18 cellular contexts compared by ENCODE assay signal in genomic region chrX:71629467-71629866, GRCh38. TPM values are rescaled to one million over a fixed set of nuclear protein-coding genes. Genes with fewer than 3 reads are reported as not detected.
DNase-seq lines count a peak whose midpoint lies in the region; ATAC-seq, FAIRE-seq and TF ChIP-seq lines count a peak whose summit lies in the region.
"Had no signal": no experiment of that assay in that cellular context is flagged by ENCODE, and none has a peak within 500 bp of the region (broad histone marks: within the 10 kb centered on the region; RNA-seq: fewer than 3 reads in every experiment).

No MANE protein-coding gene starts in this region.

- H3K9ac ChIP-seq in GM12878 (ENCODE audit: control insufficient read depth, insufficient read depth, low read length), result peak overlapping the region; percentile 36; the same call in 1 of the 2 replicates

- DNase-seq in GM12878 (ENCODE audit: low read depth, low spot score) (no peak), caudate nucleus (lab: John Stamatoyannopoulos, UW) (no peak)
- DNase-seq in stimulated activated CD4-positive, alpha-beta T cell treated with anti-CD3 and anti-CD28 coated beads, Interleukin-2, amount 100 ng/mL, for 24 hours, result no peak
- DNase-seq in activated CD4-positive, alpha-beta T cell treated with anti-CD3 and anti-CD28 coated beads for 48 hours, result no peak
- DNase-seq: activated T-cell treated with anti-CD3 and anti-CD28 coated beads, Interleukin-2, amount 50 U/mL, for 1 hour; foreskin fibroblast; GDM1; islet precursor cell; naive thymus-derived CD4-positive, alpha-beta T cell; NCI-H510A treated with DMSO at 0.1 percent for 48 hours had no signal

- no peak for TF ChIP-seq POLR2A in GM12878 (IDR thresholded peaks at IDR 0.05; ENCODE audit: low read depth, low read length)

- CTCF ChIA-PET in GM12878 (lab: Yijun Ruan, JAX), result interaction anchor here (1.4 to 1.5 kb wide), 2 partner anchors 10 to 12 kb away, joined by 4 read pairs; no protein-coding TSS in a partner anchor

- peak overlapping the region; percentile 66 for H3K4me2 ChIP-seq in GM12878 (ENCODE audit: control insufficient read depth, insufficient read depth)

- no TSS peak for BruUV-seq in GM12878 (replicated peaks; lab: Mats Ljungman, UMichigan)

- no peaks in the 10 kb centered on the region for H3K36me3 ChIP-seq in GM12878 (ENCODE audit: control insufficient read depth in 2 of 2, insufficient read depth in 2 of 2, low read length in 1 of 2)

- H2AFZ ChIP-seq in GM12878 (ENCODE audit: control insufficient read depth, low read depth, low read length), result peak overlapping the region; percentile 62

- H3K27ac ChIP-seq in GM12878 (ENCODE audit: control insufficient read depth, insufficient read depth), result peak overlapping the region; percentile 81
- H3K27ac ChIP-seq in caudate nucleus (ENCODE audit: low read depth, low read length), result no peak overlapping the region
- H3K27ac ChIP-seq: skin epidermis had no signal

- TF ChIP-seq CTCF in GM12878 (IDR thresholded peaks at IDR 0.05 in 2 of 3, conservative IDR thresholded peaks at IDR 0.05 in 1 of 3; ENCODE audit: control insufficient read depth in 2 of 3, extremely low read depth in 1 of 3, insufficient read depth in 1 of 3, low read depth in 3 of 3, low read length in 3 of 3), result no peak

- POLR2A ChIA-PET in GM12878 (lab: Charles Lee), result interaction anchor here (0.7 to 1.2 kb wide), 3 partner anchors 10 to 375 kb away, joined by 3 to 4 read pairs (median 3); no protein-coding TSS in a partner anchor

- H3K79me2 ChIP-seq in GM12878 (ENCODE audit: control insufficient read depth, insufficient read depth, low read length), result no peaks in the 10 kb centered on the region

- TF ChIP-seq RAD21 in GM12878 (IDR thresholded peaks at IDR 0.05; ENCODE audit: insufficient read depth, low read depth, low read length), result no peak

- no peaks in the 10 kb centered on the region for H4K20me1 ChIP-seq in GM12878 (ENCODE audit: control insufficient read depth, insufficient read depth)

- peak; percentile 75 for ATAC-seq in GM18511 (IDR thresholded peaks at IDR 0.05; ENCODE audit: unreplicated experiment)
- peak; percentile 75 for ATAC-seq in GM21447 (IDR thresholded peaks at IDR 0.05; ENCODE audit: unreplicated experiment)
- peak; percentile 61 for ATAC-seq in HG03066 (IDR thresholded peaks at IDR 0.05; ENCODE audit: low read depth, unreplicated experiment)
- peak; percentile 79 for ATAC-seq in GM12878
- ATAC-seq in HG03196 (IDR thresholded peaks at IDR 0.05; ENCODE audit: unreplicated experiment), result no peak
- ATAC-seq: naive thymus-derived CD4-positive, alpha-beta T cell had no signal

- no peaks in the 10 kb centered on the region for H3K27me3 ChIP-seq in GM12878 (replicated peaks in 1 of 2; ENCODE audit: control insufficient read depth in 2 of 2, insufficient read depth in 2 of 2, low read length in 1 of 2)

- in situ Hi-C loops in GM12878 (cut with MboI), result no loop called here

- SMC1A ChIA-PET in GM12878 (lab: Charles Lee; ENCODE audit: uncharacterized antibody, unreplicated experiment), result interaction anchor here (1.0 to 1.5 kb wide), 3 partner anchors 10 to 115 kb away, joined by 3 to 7 read pairs (median 4); partner anchors contain the start of gene CXCR3

- H3K9me3 ChIP-seq in GM12878 (replicated peaks; ENCODE audit: control insufficient read depth, insufficient read depth, low read length), result no peaks in the 10 kb centered on the region; the same call in 2 of the 3 replicates

- peak overlapping the region; percentile 41; the same call in 1 of the 2 replicates for H3K4me3 ChIP-seq in GM12878
- H3K4me3 ChIP-seq: skin epidermis had no signal

- RAD21 ChIA-PET in GM12878 (lab: Charles Lee; ENCODE audit: unreplicated experiment), result interaction anchor here (1.2 kb wide), 1 partner anchor 9 kb away, joined by 5 read pairs; no protein-coding TSS in a partner anchor

- WGBS in GM12878 (ENCODE audit: insufficient coverage, insufficient replicate concordance, low lambda C conversion rate, missing lambda C conversion rate), result 0% methylated on average over 2 of the region's 2 CpGs

- FAIRE-seq in GM12878 (lab: Jason Lieb, UNC), result peak; percentile 86
- FAIRE-seq: TTC549 had no signal

- H3K4me1 ChIP-seq in GM12878 (ENCODE audit: control insufficient read depth, insufficient read depth, low read length), result peaks cover 29% of the 10 kb centered on the region

- intact Hi-C loops in GM12878 (cut with micrococcal nuclease; ENCODE audit: unreplicated experiment), result no loop called here

- TF ChIP-seq EP300 in GM12878 (IDR thresholded peaks at IDR 0.05; ENCODE audit: borderline replicate concordance in 1 of 2, control insufficient read depth in 1 of 2, low read depth in 2 of 2, low read length in 2 of 2), result peak; percentile 19 to 29; a peak in 1 of 4 replicates

TF ChIP-seq in GM12878, 131 proteins besides CTCF, POLR2A, EP300 and RAD21 (continues in another document):
- TF ChIP-seq ZBTB33 (IDR thresholded peaks at IDR 0.05), result no peak
- TF ChIP-seq MTA2 (IDR thresholded peaks at IDR 0.05; ENCODE audit: low read depth), result no peak
- peak; percentile 83 for TF ChIP-seq MEF2B (IDR thresholded peaks at IDR 0.05; ENCODE audit: partially characterized antibody, poor library complexity, severe bottlenecking)

RNA-seq across cellular contexts. Expression of gene CXCR3, which starts 11.2 kb away (rescaled TPM):
- total RNA-seq in GM12878 (2013; cell fraction: nucleolus; rRNA removed), result 7.8 and 8.0 TPM in 2 replicates
- total RNA-seq in GM12878 (2014; rRNA removed) (18.0 and 24.9 TPM in 2 replicates), GM12878 (2014; rRNA removed; fragmentation: Illumina TruSeq; extraction: Trizol) (4.5 and 6.8 TPM in 2 replicates), GM12878 (2021) (45.4 and 48.2 TPM in 2 replicates)
- polyA plus RNA-seq in GM12878 (2011; ENCODE audit: low read depth), result 20.9 TPM
- polyA plus RNA-seq in GM12878 (2011; rRNA removed) (0.37 and 3.0 TPM in 2 replicates), GM12878 (2014; fragmentation: Illumina TruSeq; extraction: Trizol) (1.7 and 11.7 TPM in 2 replicates), GM12878 (2014; fragmentation: Nextera tagmentation; extraction: Ambion mirVana) (1 to 10 TPM; 1.4 to 6.7 TPM), GM12878 (2014; rRNA removed) (19.7 and 27.7 TPM in 2 replicates), GM12878 (2016; fragmentation: Nextera tagmentation; extraction: Ambion mirVana) (10 to 100 TPM; 47.6 to 48.0 TPM)
- polyA plus RNA-seq in GM12878 (2011; cell fraction: cytosol; rRNA removed), result 5.1 and 8.0 TPM in 2 replicates
- polyA plus RNA-seq in GM12878 (2011; cell fraction: nucleus; rRNA removed), result 12.0 and 20.8 TPM in 2 replicates
- 24.8 and 41.5 TPM in 2 replicates for polyA plus RNA-seq in GM12878 (2012)
- polyA minus RNA-seq in GM12878 (2011; rRNA and poly(A)+ RNA removed), result 3.9 and 8.1 TPM in 2 replicates
- polyA minus RNA-seq in GM12878 (2011; cell fraction: cytosol; rRNA and poly(A)+ RNA removed), result 7.7 and 10.4 TPM in 2 replicates
- 12.7 and 27.5 TPM in 2 replicates for polyA minus RNA-seq in GM12878 (2011; cell fraction: nucleus; rRNA and poly(A)+ RNA removed)
- total RNA-seq: MCF 10A had no signal
- polyA plus RNA-seq: BJ had no signal

RNA-seq across cellular contexts. Expression of gene GCNA, which starts 51.2 kb away (rescaled TPM):
- total RNA-seq in GM12878 (2013; cell fraction: nucleolus; rRNA removed), result 5.3 and 7.3 TPM in 2 replicates
- total RNA-seq in GM12878 (2014; rRNA removed), result 0.62 and 1.8 TPM in 2 replicates
- total RNA-seq in GM12878 (2014; rRNA removed; fragmentation: Illumina TruSeq; extraction: Trizol), result 1.4 and 1.9 TPM in 2 replicates
- 1.0 and 1.3 TPM in 2 replicates for total RNA-seq in GM12878 (2021)
- polyA plus RNA-seq in GM12878 (2011; ENCODE audit: low read depth), result 0.51 TPM
- 1.3 and 2.1 TPM in 2 replicates for polyA plus RNA-seq in GM12878 (2011; rRNA removed)
- 0.51 and 0.53 TPM in 2 replicates for polyA plus RNA-seq in GM12878 (2011; cell fraction: cytosol; rRNA removed)
- 4.2 and 6.0 TPM in 2 replicates for polyA plus RNA-seq in GM12878 (2011; cell fraction: nucleus; rRNA removed)
- polyA plus RNA-seq in GM12878 (2012), result 0.58 and 1.4 TPM in 2 replicates
- 1.6 and 2.8 TPM in 2 replicates for polyA plus RNA-seq in GM12878 (2014; fragmentation: Illumina TruSeq; extraction: Trizol)
- 1 to 10 TPM in 1 of 2 experiments, under 1 TPM in 1; 0.69 to 1.1 TPM for polyA plus RNA-seq in GM12878 (2014; fragmentation: Nextera tagmentation; extraction: Ambion mirVana)
- polyA plus RNA-seq in GM12878 (2014; rRNA removed), result 0.81 and 1.4 TPM in 2 replicates
- polyA plus RNA-seq in GM12878 (2016; fragmentation: Nextera tagmentation; extraction: Ambion mirVana), result under 1 TPM; 0.37 to 0.72 TPM
- polyA minus RNA-seq in GM12878 (2011; rRNA and poly(A)+ RNA removed), result 1.3 and 1.8 TPM in 2 replicates
- polyA minus RNA-seq in GM12878 (2011; cell fraction: cytosol; rRNA and poly(A)+ RNA removed), result not detected in 2 replicates
- 1.3 and 1.6 TPM in 2 replicates for polyA minus RNA-seq in GM12878 (2011; cell fraction: nucleus; rRNA and poly(A)+ RNA removed)
